Comparison of ENCODE assay signal across 33 cellular contexts in the genomic region with DNA sequence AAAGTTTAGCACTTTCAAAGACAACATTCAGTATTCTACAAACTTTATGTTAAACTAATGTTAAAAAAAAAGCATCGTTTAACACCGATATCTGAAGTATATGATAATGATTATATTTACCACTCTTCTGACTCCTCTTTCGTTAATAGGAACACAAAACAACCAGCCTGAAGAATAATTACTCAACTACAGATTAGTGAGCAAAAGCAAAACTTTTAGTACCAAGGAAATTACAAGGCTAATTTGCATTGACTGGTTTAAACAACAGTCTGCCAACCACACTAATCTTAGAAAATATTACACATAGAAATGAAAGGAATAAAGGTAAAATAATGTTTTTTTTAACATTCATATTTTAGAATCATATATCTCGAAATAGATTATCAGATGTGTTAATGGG.
DNase-seq lines count a peak whose midpoint lies in the region; ATAC-seq and TF ChIP-seq lines count a peak whose summit lies in the region.
"Had no signal": no experiment of that assay in that cellular context is flagged by ENCODE, and none has a peak within 500 bp of the region (broad histone marks: within the 10 kb centered on the region; RNA-seq: fewer than 3 reads in every experiment).

No MANE protein-coding gene starts in this region.

- no peak for DNase-seq in erythroblast (lab: John Stamatoyannopoulos, UW)
- no peak for DNase-seq in HT-29 (ENCODE audit: low spot score)
- DNase-seq in NCI-H226 = no peak
- DNase-seq in activated naive CD4-positive, alpha-beta T cell treated with anti-CD3 and anti-CD28 coated beads, Interleukin-2, amount 10 ng/mL, durations not matched to agents 7 days and 5 days = no peak
- DNase-seq: activated CD4-positive, alpha-beta T cell treated with anti-CD3 and anti-CD28 coated beads, Interleukin-2, amount 50 U/mL, for 1 hour; activated naive CD4-positive, alpha-beta T cell; activated T-cell treated with anti-CD3 and anti-CD28 coated beads, Interleukin-2, amount 50 U/mL, for 48 hours; CD8-positive, alpha-beta T cell; cerebellar nuclear complex; DMS 273 treated with DMSO at 0.1 percent for 48 hours; left ventricle myocardium inferior; NCI-H1048; NCI-H1694; NCI-H2171 treated with DMSO at 0.1 percent for 48 hours; NCI-H524; right lobe of liver; SHP77 treated with DMSO at 0.1 percent for 48 hours; stimulated activated CD4-positive, alpha-beta T cell treated with anti-CD3 and anti-CD28 coated beads, Interleukin-4, amount 100 ng/mL, for 4 hours; substantia nigra; SW 1271; upper lobe of left lung had no signal

- H3K4me3 Mint-ChIP-seq in activated naive CD4-positive, alpha-beta T cell treated with anti-CD3 and anti-CD28 coated beads, Interleukin-2, amount 10 ng/mL, durations not matched to agents 7 days and 5 days = no peak overlapping the region
- H3K4me3 Mint-ChIP-seq: B cell; brain; CD8-positive, alpha-beta T cell; GM23338; stimulated activated memory B cell treated with anti-CD40 and anti-IgM and Interleukin-4, amounts not matched to agents 10 μg/mL and 1 μg/mL and 100 μg/mL, for 72 hours; WTC11 had no signal

- ATAC-seq in GM18858 (IDR thresholded peaks at IDR 0.05; ENCODE audit: unreplicated experiment) = peak; percentile 34
- peak; percentile 52 for ATAC-seq in GM19468 (IDR thresholded peaks at IDR 0.05; ENCODE audit: extremely low read depth, unreplicated experiment)
- ATAC-seq in HG02981 (IDR thresholded peaks at IDR 0.05; ENCODE audit: unreplicated experiment) = peak; percentile 61
- peak; percentile 35 for ATAC-seq in HG03469 (IDR thresholded peaks at IDR 0.05; ENCODE audit: unreplicated experiment)
- ATAC-seq: CD8-positive, alpha-beta T cell; GM23338; Panc1; right lobe of liver; stimulated activated memory B cell treated with anti-CD40 and anti-IgM and Interleukin-4, amounts not matched to agents 10 μg/mL and 1 μg/mL and 100 μg/mL, for 72 hours; WTC11 had no signal

- CTCF ChIA-PET in activated naive CD4-positive, alpha-beta T cell treated with anti-CD3 and anti-CD28 coated beads, Interleukin-2, amount 10 ng/mL, durations not matched to agents 7 days and 5 days (lab: Charles Lee) = no interaction called here

- no peaks in the 10 kb centered on the region for H3K27me3 Mint-ChIP-seq in activated naive CD4-positive, alpha-beta T cell treated with anti-CD3 and anti-CD28 coated beads, Interleukin-2, amount 10 ng/mL, durations not matched to agents 7 days and 5 days
- H3K27me3 Mint-ChIP-seq: B cell; brain; IgD-negative memory B cell; progenitor cell of endocrine pancreas; stimulated activated memory B cell treated with anti-CD40 and anti-IgM and Interleukin-4, amounts not matched to agents 10 μg/mL and 1 μg/mL and 100 μg/mL, for 72 hours had no signal

- H3K9me3 Mint-ChIP-seq in activated naive CD4-positive, alpha-beta T cell treated with anti-CD3 and anti-CD28 coated beads, Interleukin-2, amount 10 ng/mL, durations not matched to agents 7 days and 5 days = no peaks in the 10 kb centered on the region
- H3K9me3 Mint-ChIP-seq: brain; CD8-positive, alpha-beta T cell; GM23338 had no signal

- no peak for TF ChIP-seq POLR2A in erythroblast (IDR thresholded peaks at IDR 0.05; ENCODE audit: low read length)

- no peaks in the 10 kb centered on the region for H3K36me3 Mint-ChIP-seq in activated naive CD4-positive, alpha-beta T cell treated with anti-CD3 and anti-CD28 coated beads, Interleukin-2, amount 10 ng/mL, durations not matched to agents 7 days and 5 days
- H3K36me3 Mint-ChIP-seq: brain; CD8-positive, alpha-beta T cell; WTC11 had no signal

- H3K27ac Mint-ChIP-seq in activated naive CD4-positive, alpha-beta T cell treated with anti-CD3 and anti-CD28 coated beads, Interleukin-2, amount 10 ng/mL, durations not matched to agents 7 days and 5 days = no peak overlapping the region
- H3K27ac Mint-ChIP-seq: B cell; brain; CD8-positive, alpha-beta T cell; GM23338; IgD-negative memory B cell; progenitor cell of endocrine pancreas; stimulated activated memory B cell treated with anti-CD40 and anti-IgM and Interleukin-4, amounts not matched to agents 10 μg/mL and 1 μg/mL and 100 μg/mL, for 72 hours; WTC11 had no signal

- H3K4me1 Mint-ChIP-seq in activated naive CD4-positive, alpha-beta T cell treated with anti-CD3 and anti-CD28 coated beads, Interleukin-2, amount 10 ng/mL, durations not matched to agents 7 days and 5 days = no peaks in the 10 kb centered on the region
- H3K4me1 Mint-ChIP-seq: GM23338 had no signal
